ENCODE assay signal across 10 cellular contexts in genomic region chr14:92726135-92726932, GRCh38. TPM values are rescaled to one million over a fixed set of nuclear protein-coding genes. Genes with fewer than 3 reads are reported as not detected.
A peak's percentile ranks its signal among the peaks of the same experiment; 100 is the strongest.
DNase-seq lines count a peak whose midpoint lies in the region; ATAC-seq lines count a peak whose summit lies in the region.
"Had no signal": no experiment of that assay in that cellular context is flagged by ENCODE, and none has a peak within 500 bp of the region (broad histone marks: within the 10 kb centered on the region; RNA-seq: fewer than 3 reads in every experiment).

No MANE protein-coding gene starts in this region.

- POLR2A ChIA-PET in activated CD4-positive, alpha-beta T cell treated with anti-CD3 and anti-CD28 coated beads, Interleukin-2, amount 10 ng/mL, durations not matched to agents 7 days and 5 days (lab: Charles Lee) = interaction anchor here (0.6 to 0.7 kb wide), 2 partner anchors 9 to 25 kb away, joined by 3 to 4 read pairs; no protein-coding TSS in a partner anchor

- no peak overlapping the region for H3K9ac ChIP-seq in skeletal muscle tissue (ENCODE audit: low read depth in 1 of 3, low read length in 3 of 3)

- peaks cover under 1% of the 10 kb centered on the region for H3K36me3 Mint-ChIP-seq in activated CD4-positive, alpha-beta T cell treated with anti-CD3 and anti-CD28 coated beads, Interleukin-2, amount 10 ng/mL, durations not matched to agents 7 days and 5 days (ENCODE audit: low read depth)

- peaks cover 5% of the 10 kb centered on the region for H3K9me3 Mint-ChIP-seq in activated CD4-positive, alpha-beta T cell treated with anti-CD3 and anti-CD28 coated beads, Interleukin-2, amount 10 ng/mL, durations not matched to agents 7 days and 5 days

- CTCF ChIA-PET in activated CD4-positive, alpha-beta T cell treated with anti-CD3 and anti-CD28 coated beads, Interleukin-2, amount 10 ng/mL, durations not matched to agents 7 days and 5 days (lab: Charles Lee) = interaction anchor here (0.7 to 2.1 kb wide), 5 partner anchors 9 to 107 kb away, joined by 3 to 4 read pairs (median 4); no protein-coding TSS in a partner anchor

- no peak for ATAC-seq in HG03139 (IDR thresholded peaks at IDR 0.05; ENCODE audit: unreplicated experiment)

- peaks cover 2 to 8% (median 3%) of the 10 kb centered on the region in 3 donors for H3K36me3 ChIP-seq in skeletal muscle tissue (ENCODE audit: control insufficient read depth in 3 of 3, insufficient read depth in 3 of 3, low read length in 3 of 3)

- no peak overlapping the region for H3K4me3 ChIP-seq in skeletal muscle tissue (ENCODE audit: low read length in 3 of 3)
- H3K4me3 ChIP-seq: SK-N-MC had no signal

- DNase-seq in SIG-M5 treated with dmso at 0.1 percent for 504 hours (lab: John Stamatoyannopoulos, UW; ENCODE audit: unreplicated experiment) (peak; percentile 50), SIG-M5 (lab: John Stamatoyannopoulos, UW) (no peak), glomerular endothelial cell (ENCODE audit: extremely low read depth, low read depth, low spot score) (peak; percentile 73), hippocampal formation (lab: John Stamatoyannopoulos, UW) (no peak), ecto neural progenitor cell (ENCODE audit: low spot score) (no peak)
- DNase-seq in activated CD4-positive, alpha-beta T cell treated with anti-CD3 and anti-CD28 coated beads, Interleukin-2, amount 10 ng/mL, durations not matched to agents 7 days and 5 days = peak; percentile 35

- H3K4me3 Mint-ChIP-seq in activated CD4-positive, alpha-beta T cell treated with anti-CD3 and anti-CD28 coated beads, Interleukin-2, amount 10 ng/mL, durations not matched to agents 7 days and 5 days = no peak overlapping the region
- H3K4me3 Mint-ChIP-seq: B cell had no signal

- peak overlapping the region; percentile 70 for H3K27ac Mint-ChIP-seq in activated CD4-positive, alpha-beta T cell treated with anti-CD3 and anti-CD28 coated beads, Interleukin-2, amount 10 ng/mL, durations not matched to agents 7 days and 5 days
- H3K27ac Mint-ChIP-seq: B cell had no signal

- H3K9me3 ChIP-seq in skeletal muscle tissue (ENCODE audit: control insufficient read depth in 3 of 3, low read length in 3 of 3) = no peaks in the 10 kb centered on the region

- H3K27me3 ChIP-seq in skeletal muscle tissue (ENCODE audit: control insufficient read depth in 3 of 3, insufficient read depth in 3 of 3, low read length in 3 of 3) = no peaks in the 10 kb centered on the region

- H3K4me1 ChIP-seq in skeletal muscle tissue (ENCODE audit: control insufficient read depth in 3 of 3, insufficient read depth in 3 of 3, low read length in 3 of 3) = peaks cover 7 to 16% (median 12%) of the 10 kb centered on the region in 3 donors

- peaks cover 24% of the 10 kb centered on the region for H3K4me1 Mint-ChIP-seq in activated CD4-positive, alpha-beta T cell treated with anti-CD3 and anti-CD28 coated beads, Interleukin-2, amount 10 ng/mL, durations not matched to agents 7 days and 5 days

- peaks cover 4% of the 10 kb centered on the region for H3K27me3 Mint-ChIP-seq in activated CD4-positive, alpha-beta T cell treated with anti-CD3 and anti-CD28 coated beads, Interleukin-2, amount 10 ng/mL, durations not matched to agents 7 days and 5 days
- H3K27me3 Mint-ChIP-seq: B cell had no signal

- peak overlapping the region; percentile 3 for H3K27ac ChIP-seq in skeletal muscle tissue (ENCODE audit: low read depth, low read length)
- H3K27ac ChIP-seq: SK-N-MC had no signal

RNA-seq across cellular contexts. Expression of gene LGMN, which starts 22.1 kb away (rescaled TPM):
- total RNA-seq in activated CD4-positive, alpha-beta T cell treated with anti-CD3 and anti-CD28 coated beads, Interleukin-2, amount 10 ng/mL, durations not matched to agents 7 days and 5 days = 1 to 10 TPM; 4.7 to 4.8 TPM
- total RNA-seq in glomerular endothelial cell (87.3 and 109 TPM in 2 replicates), skeletal muscle tissue (90.3 TPM)

Comparison
In these comparisons a context has a peak if more than half of its experiments do, and no peak if none do; other contexts are left out.
1. DNase-seq: peak in SIG-M5 treated with dmso at 0.1 percent for 504 hours (single experiment), activated CD4-positive, alpha-beta T cell treated with anti-CD3 and anti-CD28 coated beads, Interleukin-2, amount 10 ng/mL, durations not matched to agents 7 days and 5 days (single experiment) and glomerular endothelial cell (single experiment); none in SIG-M5 (single experiment), hippocampal formation (0 of 2) and ecto neural progenitor cell (single experiment).
2. RNA of gene LGMN, which starts 22.1 kb away (total RNA-seq): 87.3 to 109 TPM in glomerular endothelial cell and 90.3 TPM in skeletal muscle tissue (single experiment); 4.7 to 4.8 TPM in activated CD4-positive, alpha-beta T cell treated with anti-CD3 and anti-CD28 coated beads, Interleukin-2, amount 10 ng/mL, durations not matched to agents 7 days and 5 days; every median in the first group is over 10 times any median in the second.